In the genomic region with DNA sequence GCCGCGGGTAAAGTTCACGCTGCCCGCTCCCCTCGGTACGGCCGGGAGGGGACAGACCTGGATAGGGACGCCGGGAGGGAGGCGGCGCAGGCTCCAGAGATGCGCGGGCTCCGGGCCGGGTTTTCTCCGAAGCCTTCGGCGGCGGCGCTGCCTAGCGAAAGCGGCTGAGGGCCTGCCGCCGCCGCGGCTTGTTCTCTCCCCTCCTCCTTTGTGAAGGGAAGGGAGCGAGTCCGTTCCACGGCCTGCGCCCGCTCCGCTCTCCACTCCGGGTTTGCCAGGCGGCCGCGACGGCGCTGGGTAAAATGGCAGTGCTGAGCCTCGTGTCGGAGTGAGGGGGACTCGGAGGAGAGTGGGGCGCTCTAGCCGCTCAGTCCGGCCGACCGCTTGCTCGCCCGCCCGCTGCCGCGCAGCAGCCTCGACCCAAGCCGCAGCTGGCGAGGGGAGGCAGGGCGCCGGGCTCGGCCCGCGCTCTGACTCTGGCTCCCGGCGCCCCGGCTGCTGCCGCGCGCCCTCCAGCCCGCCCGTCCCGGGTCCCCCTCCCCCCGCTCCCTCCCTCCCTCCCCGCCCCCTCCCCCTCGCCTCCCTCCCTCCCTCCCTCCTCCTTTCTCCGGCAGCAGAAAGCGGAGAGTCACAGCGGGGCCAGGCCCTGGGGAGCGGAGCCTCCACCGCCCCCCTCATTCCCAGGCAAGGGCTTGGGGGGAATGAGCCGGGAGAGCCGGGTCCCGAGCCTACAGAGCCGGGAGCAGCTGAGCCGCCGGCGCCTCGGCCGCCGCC, we compare ENCODE assay signal across 8 cellular contexts. TPM values are rescaled to one million over a fixed set of nuclear protein-coding genes. Genes with fewer than 3 reads are reported as not detected.
DNase-seq lines count a peak whose midpoint lies in the region; ATAC-seq and TF ChIP-seq lines count a peak whose summit lies in the region.

Gene ARID1A, plus strand, starts transcription at position 599 of the 774 bp plus-strand sequence. CDS start 389 bp downstream, outside the sequence.

- no peak within 1 kb of the TSS for H2BK120ac ChIP-seq in H9 (ENCODE audit: low read depth, low read length, poor library complexity, severe bottlenecking)

- H3K4me1 Mint-ChIP-seq in H9 = peaks cover 25 to 26% of the 10 kb centered on the region in 2 experiments
- H3K4me1 Mint-ChIP-seq in natural killer cell = peaks cover 37 to 40% of the 10 kb centered on the region in 2 donors
- H3K4me1 Mint-ChIP-seq in stimulated activated naive B cell treated with anti-CD40 and anti-IgM and Interleukin-4, amounts not matched to agents 10 μg/mL and 1 μg/mL and 100 μg/mL, for 72 hours = peaks cover 18 to 27% of the 10 kb centered on the region in 2 donors

- peak within 1 kb of the TSS; percentile 71 for H3K4me3 ChIP-seq in MG63

- no peak within 1 kb of the TSS for H2AK5ac ChIP-seq in H9 (ENCODE audit: insufficient read length, low read length)

- H3K79me2 ChIP-seq in H9 (ENCODE audit: insufficient read depth, low read length) = peaks cover 28% of the 10 kb centered on the region

- DNase-seq in Daoy (ENCODE audit: low read depth) = peak; percentile 98
- DNase-seq in H9 = peak; percentile 93
- peak; percentile 93 for DNase-seq in MG63
- peak; percentile 56 for DNase-seq in SHP77 treated with DMSO at 0.1 percent for 48 hours (lab: John Stamatoyannopoulos, UW)
- DNase-seq in activated effector memory CD4-positive, alpha-beta T cell treated with Interleukin-2 at 50 U/mL for 16 hours = peak; percentile 96
- DNase-seq in fibroblast of peridontal ligament (ENCODE audit: extremely low read depth) = peak; percentile 96
- peak; percentile 97 for DNase-seq in natural killer cell
- DNase-seq in stimulated activated naive B cell treated with anti-CD40 and anti-IgM and Interleukin-4, amounts not matched to agents 10 μg/mL and 1 μg/mL and 100 μg/mL, for 72 hours = peak; percentile 95

- H3K4me1 ChIP-seq in H9 (ENCODE audit: insufficient read depth, low read length) = peaks cover 7% of the 10 kb centered on the region

- no peaks in the 10 kb centered on the region for H3K79me1 ChIP-seq in H9 (ENCODE audit: insufficient read depth, low read depth, low read length, poor library complexity, severe bottlenecking)

- H3K36me3 ChIP-seq in MG63 = peaks cover 13% of the 10 kb centered on the region

- no peak within 1 kb of the TSS for H4K8ac ChIP-seq in H9 (replicated peaks; ENCODE audit: insufficient read length, low read depth, low read length)

- H3K9me3 Mint-ChIP-seq in H9 (no peaks in the 10 kb centered on the region), natural killer cell (no peaks in the 10 kb centered on the region)
- H3K9me3 Mint-ChIP-seq in stimulated activated naive B cell treated with anti-CD40 and anti-IgM and Interleukin-4, amounts not matched to agents 10 μg/mL and 1 μg/mL and 100 μg/mL, for 72 hours = no peaks in the 10 kb centered on the region

- H2BK20ac ChIP-seq in H9 (ENCODE audit: low read depth, low read length, poor library complexity, severe bottlenecking) = no peak within 1 kb of the TSS

- H3K27ac ChIP-seq in H9 (ENCODE audit: insufficient read length, low read depth, low read length) = no peak within 1 kb of the TSS

- H3K56ac ChIP-seq in H9 (ENCODE audit: insufficient read length, low read depth, low read length) = no peak within 1 kb of the TSS

- H3K27me3 Mint-ChIP-seq in H9 (ENCODE audit: low read depth) (peaks cover 2% of the 10 kb centered on the region; the same call in 1 of the 2 replicates), natural killer cell (ENCODE audit: low read depth in 2 of 2) (no peaks in the 10 kb centered on the region)
- no peaks in the 10 kb centered on the region for H3K27me3 Mint-ChIP-seq in stimulated activated naive B cell treated with anti-CD40 and anti-IgM and Interleukin-4, amounts not matched to agents 10 μg/mL and 1 μg/mL and 100 μg/mL, for 72 hours

- peak within 1 kb of the TSS; percentile 72 to 83 for H3K4me3 Mint-ChIP-seq in H9
- peak within 1 kb of the TSS; percentile 98 for H3K4me3 Mint-ChIP-seq in natural killer cell
- H3K4me3 Mint-ChIP-seq in stimulated activated naive B cell treated with anti-CD40 and anti-IgM and Interleukin-4, amounts not matched to agents 10 μg/mL and 1 μg/mL and 100 μg/mL, for 72 hours = peak within 1 kb of the TSS; percentile 94 to 95

- WGBS in H9 (ENCODE audit: extremely low coverage, insufficient read length, low lambda C conversion rate) = no CpG with 5 or more reads among the region's 86 CpGs

- no peak within 1 kb of the TSS for H4K5ac ChIP-seq in H9 (ENCODE audit: insufficient read length, low read depth, low read length)

- H3T11ph ChIP-seq in H9 (ENCODE audit: low read length) = no peak within 1 kb of the TSS

- ATAC-seq in natural killer cell = peak; percentile 63 to 83 (median 68)
- ATAC-seq in stimulated activated naive B cell treated with anti-CD40 and anti-IgM and Interleukin-4, amounts not matched to agents 10 μg/mL and 1 μg/mL and 100 μg/mL, for 72 hours (replicated peaks) = peak; percentile 53 to 61

- H3K23me2 ChIP-seq in H9 (ENCODE audit: insufficient read length, low read depth, low read length, poor library complexity, severe bottlenecking) = peaks cover 22% of the 10 kb centered on the region

- no peak within 1 kb of the TSS for H2BK12ac ChIP-seq in H9 (ENCODE audit: insufficient read length, low read depth, low read length)

- H3K18ac ChIP-seq in H9 (ENCODE audit: insufficient read length, low read depth, low read length) = peak within 1 kb of the TSS; percentile 81

- H4K20me1 ChIP-seq in H9 (ENCODE audit: control insufficient read depth, insufficient read depth, insufficient read length) = no peaks in the 10 kb centered on the region

- H3K4me2 ChIP-seq in H9 (ENCODE audit: insufficient read depth, insufficient read length, low read length) = peak within 1 kb of the TSS; percentile 86

- H3K27ac Mint-ChIP-seq in H9 = peak within 1 kb of the TSS in 1 of 3 experiments; percentile 95; a peak in 2 of 7 replicates
- H3K27ac Mint-ChIP-seq in natural killer cell = peak within 1 kb of the TSS; percentile 91 to 98
- H3K27ac Mint-ChIP-seq in stimulated activated naive B cell treated with anti-CD40 and anti-IgM and Interleukin-4, amounts not matched to agents 10 μg/mL and 1 μg/mL and 100 μg/mL, for 72 hours = peak within 1 kb of the TSS; percentile 96

- H3K27me3 ChIP-seq in H9 (ENCODE audit: insufficient read depth, low read length) = no peaks in the 10 kb centered on the region
- H3K27me3 ChIP-seq in MG63 = no peaks in the 10 kb centered on the region

- peak within 1 kb of the TSS; percentile 83 for H3K9ac ChIP-seq in H9 (ENCODE audit: extremely low read depth, insufficient read length, low read length)

- H2BK15ac ChIP-seq in H9 (ENCODE audit: low read depth, low read length) = no peak within 1 kb of the TSS

- H3K36me3 Mint-ChIP-seq in H9 (ENCODE audit: insufficient read depth in 1 of 3, low read depth in 3 of 3) (peaks cover 0 to 7% (median 1%) of the 10 kb centered on the region in 3 experiments; a peak in 4 of 7 replicates), natural killer cell (no peaks in the 10 kb centered on the region)
- H3K36me3 Mint-ChIP-seq in stimulated activated naive B cell treated with anti-CD40 and anti-IgM and Interleukin-4, amounts not matched to agents 10 μg/mL and 1 μg/mL and 100 μg/mL, for 72 hours = peaks cover 5 to 6% of the 10 kb centered on the region in 2 donors

- peak within 1 kb of the TSS; percentile 98 for H3K14ac ChIP-seq in H9 (ENCODE audit: insufficient read depth, low read length)

- H2AFZ ChIP-seq in H9 (ENCODE audit: low read length) = no peak within 1 kb of the TSS

- no peak for TF ChIP-seq CTCF in H9 (conservative IDR thresholded peaks at IDR 0.05)
- TF ChIP-seq CTCF in natural killer cell (IDR thresholded peaks at IDR 0.05) = no peak

- no peak within 1 kb of the TSS for H3K23ac ChIP-seq in H9 (ENCODE audit: insufficient read length, low read depth, low read length)

- H4K91ac ChIP-seq in H9 (ENCODE audit: insufficient read length, low read depth, low read length) = peak within 1 kb of the TSS; percentile 81

- H3K9me3 ChIP-seq in H9 (ENCODE audit: control insufficient read depth, low read depth, low read length) (no peaks in the 10 kb centered on the region), MG63 (no peaks in the 10 kb centered on the region)

- H3K4ac ChIP-seq in H9 (ENCODE audit: low read depth, low read length) = peak within 1 kb of the TSS; percentile 81; the same call in 1 of the 2 replicates

- no peak within 1 kb of the TSS for H2BK5ac ChIP-seq in H9 (ENCODE audit: insufficient read length, low read length)

- intact Hi-C loops in natural killer cell (cut with micrococcal nuclease) = loop anchor here (5.0 to 10.0 kb wide), 2 partner anchors 153 to 649 kb away; partner anchors contain the start of gene SYTL1

RNA-seq across cellular contexts. Expression of gene ARID1A, which starts in this region (rescaled TPM):
- 12.4 and 12.6 TPM in 2 replicates for total RNA-seq in Daoy (2014; rRNA removed; shearing (Covaris generic))
- total RNA-seq in H9 (2021) (133 and 147 TPM in 2 replicates), natural killer cell (100 to 1,000 TPM; 199 to 214 (median 202) TPM)
- total RNA-seq in MG63 (2014; rRNA removed; shearing (Covaris generic); ENCODE audit: low replicate concordance) = 5.5 and 14.6 TPM in 2 replicates
